In the genomic region with DNA sequence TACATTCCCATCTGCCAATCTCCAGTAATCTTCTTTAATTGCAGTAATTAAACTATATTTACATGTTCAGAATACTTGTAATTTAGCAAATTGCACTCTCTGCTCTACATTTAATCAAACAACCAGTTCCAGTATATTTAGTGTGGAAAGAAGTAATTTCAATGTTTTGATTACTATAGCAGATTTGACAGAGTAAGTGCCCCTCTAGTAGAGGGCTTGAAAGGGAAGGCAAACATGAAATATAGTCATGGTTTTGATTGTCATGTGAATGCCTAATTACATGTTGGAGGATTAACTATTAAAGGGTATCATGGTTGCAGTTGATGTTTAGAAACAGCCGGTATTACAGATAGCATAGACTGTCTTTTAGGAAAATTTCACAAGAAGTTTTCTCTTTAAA, we compare ENCODE assay signal across 19 cellular contexts.
"Had no signal": no experiment of that assay in that cellular context is flagged by ENCODE, and none has a peak within 500 bp of the region (broad histone marks: within the 10 kb centered on the region; RNA-seq: fewer than 3 reads in every experiment).

No MANE protein-coding gene starts in this region.

- H3K27ac Mint-ChIP-seq: activated B cell treated with CpG ODN at 0.5 μM for 24 hours; activated CD4-positive, alpha-beta memory T cell treated with anti-CD3 and anti-CD28 coated beads for 36 hours; immature natural killer cell; nephron progenitor cell had no signal

- H3K9me3 Mint-ChIP-seq: activated B cell treated with CpG ODN at 0.5 μM for 24 hours had no signal

- H3K36me3 Mint-ChIP-seq: activated CD4-positive, alpha-beta memory T cell treated with anti-CD3 and anti-CD28 coated beads for 36 hours had no signal

- H3K4me3 Mint-ChIP-seq: activated B cell treated with CpG ODN at 0.5 μM for 24 hours; activated CD4-positive, alpha-beta memory T cell treated with anti-CD3 and anti-CD28 coated beads for 36 hours; nephron progenitor cell had no signal

- ATAC-seq: body of pancreas had no signal

- H3K27me3 Mint-ChIP-seq: activated B cell treated with CpG ODN at 0.5 μM for 24 hours; activated CD4-positive, alpha-beta memory T cell treated with anti-CD3 and anti-CD28 coated beads for 36 hours had no signal

- H3K4me1 Mint-ChIP-seq: activated B cell treated with CpG ODN at 0.5 μM for 24 hours had no signal

- DNase-seq: activated B cell treated with CpG ODN at 0.5 μM for 24 hours; activated CD4-positive, alpha-beta memory T cell treated with anti-CD3 and anti-CD28 coated beads for 36 hours; activated CD4-positive, alpha-beta T cell treated with anti-CD3 and anti-CD28 coated beads for 4 hours; activated naive CD4-positive, alpha-beta T cell; body of pancreas; dorsolateral prefrontal cortex; immature natural killer cell; kidney glomerular epithelial cell; left ventricle myocardium inferior; mammary epithelial cell; midbrain; nephron progenitor cell; occipital lobe; posterior cingulate gyrus; retina; stimulated activated CD4-positive, alpha-beta T cell treated with anti-CD3 and anti-CD28 coated beads, Interleukin-1b, Interleukin-23, amount 100 ng/mL, for 48 hours; stimulated activated CD8-positive, alpha-beta memory T cell treated with anti-CD3 and anti-CD28 coated beads, Interleukin-4, amount 100 ng/mL, for 48 hours; stimulated activated naive CD4-positive, alpha-beta T cell; thyroid gland had no signal
